Comparison of ENCODE assay signal across 8 cellular contexts in genomic region chr1:150150511-150151021, GRCh38. TPM values are rescaled to one million over a fixed set of nuclear protein-coding genes. Genes with fewer than 3 reads are reported as not detected.
DNase-seq lines count a peak whose midpoint lies in the region; ATAC-seq and TF ChIP-seq lines count a peak whose summit lies in the region.

No MANE protein-coding gene starts in this region.

- DNase-seq in HAP-1 (ENCODE audit: low spot score in 2 of 2) (peak in 1 of 2 experiments; percentile 37), endodermal cell (peak; percentile 69), nephron progenitor cell (peak; percentile 56), DMS79 treated with DMSO at 0.1 percent for 48 hours (lab: John Stamatoyannopoulos, UW) (no peak), NCI-H1436 (lab: John Stamatoyannopoulos, UW) (no peak)
- peak; percentile 26 to 29 for DNase-seq in activated CD4-positive, alpha-beta T cell treated with anti-CD3 and anti-CD28 coated beads for 4 hours

- H3K36me3 Mint-ChIP-seq in endodermal cell (ENCODE audit: low read depth) (peaks cover 27% of the 10 kb centered on the region), nephron progenitor cell (ENCODE audit: low read depth) (peaks cover 32% of the 10 kb centered on the region)

- WGBS in endodermal cell (ENCODE audit: insufficient coverage in 1 of 2, insufficient read length in 1 of 2), 2 experiments = 0 to 2% methylated on average over 13 to 54 of the region's 54 CpGs

- peaks cover 18% of the 10 kb centered on the region for H3K27me3 Mint-ChIP-seq in endodermal cell (ENCODE audit: insufficient read depth)
- H3K27me3 Mint-ChIP-seq in nephron progenitor cell (ENCODE audit: low read depth, poor library complexity) = no peaks in the 10 kb centered on the region

- H3K4me3 Mint-ChIP-seq in endodermal cell (peak overlapping the region; percentile 84), nephron progenitor cell (peak overlapping the region; percentile 97)

- no peak for ATAC-seq in GM19395 (IDR thresholded peaks at IDR 0.05; ENCODE audit: unreplicated experiment)

- H3K27ac Mint-ChIP-seq in endodermal cell = peak overlapping the region; percentile 83
- H3K27ac Mint-ChIP-seq in nephron progenitor cell = peak overlapping the region; percentile 97

- H3K4me1 Mint-ChIP-seq in endodermal cell (peaks cover 14% of the 10 kb centered on the region), nephron progenitor cell (peaks cover 78% of the 10 kb centered on the region)

- H3K4me1 ChIP-seq in ACC112 (ENCODE audit: control insufficient read depth, insufficient read depth, low read length, unreplicated experiment) (peaks cover 19% of the 10 kb centered on the region), HAP-1 (peaks cover 10% of the 10 kb centered on the region), endodermal cell (ENCODE audit: control insufficient read depth, insufficient read depth, low read length) (no peaks in the 10 kb centered on the region)

- H2AFZ ChIP-seq in ACC112 (ENCODE audit: low read length, unreplicated experiment) = peak overlapping the region; percentile 61

- H3K9me3 Mint-ChIP-seq in endodermal cell = no peaks in the 10 kb centered on the region
- no peaks in the 10 kb centered on the region for H3K9me3 Mint-ChIP-seq in nephron progenitor cell

- H3K79me2 ChIP-seq in ACC112 (ENCODE audit: control insufficient read depth, insufficient read depth, low read length, unreplicated experiment) = peaks cover 14% of the 10 kb centered on the region

- H3K27ac ChIP-seq in ACC112 (ENCODE audit: low read depth, low read length) (no peak overlapping the region), endodermal cell (ENCODE audit: low read depth, low read length) (peak overlapping the region; percentile 91)

- in situ Hi-C loops in HAP-1 (cut with MboI; ENCODE audit: low sequenced_read_pairs) = loop anchor here (25.0 kb wide), 1 partner anchor 238 kb away; the partner anchor contains the start of gene SV2A

- H3K9me3 ChIP-seq in HAP-1 (no peaks in the 10 kb centered on the region), endodermal cell (ENCODE audit: control insufficient read depth, low read length) (no peaks in the 10 kb centered on the region)

- peak overlapping the region; percentile 61 for H3K9ac ChIP-seq in endodermal cell (ENCODE audit: extremely low read depth, low read length, poor library complexity, severe bottlenecking)

- H3K36me3 ChIP-seq in ACC112 (ENCODE audit: insufficient read depth, low read length) = peaks cover 7% of the 10 kb centered on the region; the same call in 1 of the 2 replicates
- peaks cover 24% of the 10 kb centered on the region for H3K36me3 ChIP-seq in HAP-1 (replicated peaks)
- H3K36me3 ChIP-seq in endodermal cell (ENCODE audit: control insufficient read depth, insufficient read depth, low read length) = peaks cover 30% of the 10 kb centered on the region

- H3K4me3 ChIP-seq in ACC112 (ENCODE audit: low read depth, low read length) (peak overlapping the region; percentile 91), HAP-1 (peak overlapping the region; percentile 76), endodermal cell (ENCODE audit: low read length) (peak overlapping the region; percentile 98)

- TF ChIP-seq CTCF in endodermal cell (conservative IDR thresholded peaks at IDR 0.05) = no peak
- TF ChIP-seq CTCF in nephron progenitor cell (IDR thresholded peaks at IDR 0.05) = no peak

- H3K27me3 ChIP-seq in ACC112 (ENCODE audit: insufficient read depth, low read length) (no peaks in the 10 kb centered on the region), HAP-1 (ENCODE audit: low read depth) (no peaks in the 10 kb centered on the region), endodermal cell (ENCODE audit: control insufficient read depth, insufficient read depth, low read length, poor library complexity, severe bottlenecking) (no peaks in the 10 kb centered on the region)

RNA-seq across cellular contexts. Expression of gene PLEKHO1, which starts 0.8 kb away (rescaled TPM):
- total RNA-seq in endodermal cell = 10 to 100 TPM; 42.9 to 46.0 TPM
- polyA plus RNA-seq in endodermal cell (2013, experiment 1 of 2) = 69.7 TPM
- polyA plus RNA-seq in endodermal cell (2013, experiment 2 of 2) = 66.1 TPM

Comparison
In these comparisons a context has a peak if more than half of its experiments do, and no peak if none do; other contexts are left out.
1. DNase-seq: peak in activated CD4-positive, alpha-beta T cell treated with anti-CD3 and anti-CD28 coated beads for 4 hours (2 of 2), endodermal cell (single experiment) and nephron progenitor cell (single experiment); none in DMS79 treated with DMSO at 0.1 percent for 48 hours (single experiment) and NCI-H1436 (single experiment).
2. Peak in every context shown above with its lines, with median percentiles within 50 percentile points of each other: H3K4me3 ChIP-seq.